ENCODE assay signal across 12 cellular contexts in the genomic region with DNA sequence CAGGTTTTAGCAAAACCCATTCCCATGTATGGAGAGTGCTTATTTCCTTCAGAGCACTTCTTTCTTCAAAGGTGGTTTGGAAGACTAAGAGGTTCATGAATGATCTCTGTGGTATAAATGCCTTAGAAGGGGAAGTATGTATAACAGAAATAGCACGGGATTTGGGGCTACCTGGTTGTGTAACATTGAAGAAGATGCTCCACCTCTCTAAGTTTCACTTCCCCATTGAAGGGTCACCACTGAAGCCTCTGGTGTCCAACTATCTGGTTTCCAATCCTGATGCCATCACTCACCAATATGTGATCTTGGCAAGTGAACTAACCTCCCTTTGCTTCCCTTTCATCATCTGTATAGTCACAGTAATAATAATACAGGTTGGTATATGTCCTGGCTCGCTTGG. TPM values are rescaled to one million over a fixed set of nuclear protein-coding genes. Genes with fewer than 3 reads are reported as not detected.
DNase-seq lines count a peak whose midpoint lies in the region; ATAC-seq, FAIRE-seq and TF ChIP-seq lines count a peak whose summit lies in the region.
"Had no signal": no experiment of that assay in that cellular context is flagged by ENCODE, and none has a peak within 500 bp of the region (broad histone marks: within the 10 kb centered on the region; RNA-seq: fewer than 3 reads in every experiment).

No MANE protein-coding gene starts in this region.

- FAIRE-seq in GM19239 (lab: Jason Lieb, UNC): peak; percentile 97
- FAIRE-seq: HTR-8/SVneo had no signal

- intact Hi-C loops in upper lobe of right lung (cut with DNase I): no loop called here

- H3K27ac ChIP-seq in upper lobe of right lung: no peak overlapping the region
- H3K27ac ChIP-seq: left ventricle myocardium inferior had no signal

- no peaks in the 10 kb centered on the region for H3K4me1 ChIP-seq in upper lobe of right lung
- H3K4me1 ChIP-seq: left ventricle myocardium inferior had no signal

- DNase-seq in GM19239 (ENCODE audit: insufficient read length, low spot score) (peak; percentile 21), upper lobe of right lung (no peak), foreskin fibroblast (no peak), NCI-H1105 (lab: John Stamatoyannopoulos, UW) (no peak)
- DNase-seq in activated effector memory CD4-positive, alpha-beta T cell treated with Interleukin-2 at 50 U/mL for 16 hours: no peak
- DNase-seq: left ventricle myocardium inferior, NCI-H446, retina, T-helper 17 cell had no signal

- no peaks in the 10 kb centered on the region for H3K36me3 ChIP-seq in upper lobe of right lung
- H3K36me3 ChIP-seq: left ventricle myocardium inferior had no signal

- no peak overlapping the region for H3K4me3 ChIP-seq in upper lobe of right lung
- no peak overlapping the region for H3K4me3 ChIP-seq in foreskin fibroblast (ENCODE audit: low read depth in 1 of 2, low read length in 2 of 2)
- H3K4me3 ChIP-seq: left ventricle myocardium inferior had no signal

- TF ChIP-seq CTCF in upper lobe of right lung (IDR thresholded peaks at IDR 0.05) (no peak), foreskin fibroblast (IDR thresholded peaks at IDR 0.05; ENCODE audit: low read depth, low read length) (no peak)

- peak; percentile 85 for ATAC-seq in HG02763 (IDR thresholded peaks at IDR 0.05; ENCODE audit: unreplicated experiment)
- peak; percentile 90 for ATAC-seq in HG03521 (IDR thresholded peaks at IDR 0.05; ENCODE audit: unreplicated experiment)
- ATAC-seq in upper lobe of right lung: peak; percentile 69
- ATAC-seq: T-helper 17 cell had no signal

- H3K9me3 ChIP-seq in upper lobe of right lung: no peaks in the 10 kb centered on the region
- H3K9me3 ChIP-seq: left ventricle myocardium inferior had no signal

- H3K27me3 ChIP-seq in upper lobe of right lung: no peaks in the 10 kb centered on the region

RNA-seq across cellular contexts. Expression of a gene that starts 37.2 kb away (rescaled TPM):
- total RNA-seq in upper lobe of right lung: 72.8 TPM
